In the genomic region with DNA sequence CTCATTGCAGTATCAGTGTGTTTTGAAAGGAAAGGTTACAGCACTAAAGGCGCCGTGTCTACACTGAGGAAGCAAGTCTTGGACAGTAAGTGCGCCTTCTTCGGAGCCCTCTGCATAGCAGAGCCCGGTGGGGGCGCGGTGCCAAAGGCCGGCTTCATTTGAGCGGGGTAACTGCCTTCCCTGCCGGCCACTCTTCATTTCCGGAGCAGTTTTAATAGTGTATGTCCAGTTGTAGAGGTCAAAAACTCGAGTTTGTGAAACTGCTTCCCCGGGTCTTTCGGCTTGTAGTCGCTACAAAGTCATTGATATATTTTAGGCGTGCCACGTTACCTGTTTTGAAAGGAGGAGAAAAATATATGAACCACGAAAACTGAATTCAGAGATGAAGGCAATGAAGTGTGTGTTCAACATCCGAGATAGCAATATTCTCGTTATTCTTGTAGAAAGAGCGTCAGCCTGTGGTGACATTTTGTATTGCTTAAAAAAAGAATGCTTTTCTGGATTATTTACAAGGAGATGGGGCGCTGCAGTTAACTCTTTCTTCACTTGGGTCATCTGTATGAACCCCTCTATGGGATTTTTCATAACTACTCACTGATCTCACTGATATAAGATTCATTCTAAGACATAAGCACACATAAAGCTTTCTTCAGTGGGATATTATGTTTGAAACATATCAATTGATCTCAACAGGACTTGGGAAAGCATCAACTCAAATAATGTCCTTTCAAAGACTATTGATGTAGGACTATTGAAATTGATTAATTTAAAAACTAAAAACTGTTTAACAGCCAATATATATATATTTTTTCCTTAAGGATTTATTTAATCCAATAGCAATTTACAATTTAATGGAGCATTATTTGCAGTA, we compare ENCODE assay signal across 8 cellular contexts. TPM values are rescaled to one million over a fixed set of nuclear protein-coding genes. Genes with fewer than 3 reads are reported as not detected.
DNase-seq lines count a peak whose midpoint lies in the region; ATAC-seq and TF ChIP-seq lines count a peak whose summit lies in the region.

No MANE protein-coding gene starts in this region.

- ATAC-seq in GM21717 (IDR thresholded peaks at IDR 0.05; ENCODE audit: unreplicated experiment) = peak; percentile 10

- H3K9me3 ChIP-seq in DOHH2 (ENCODE audit: control insufficient read depth, insufficient read depth, low read length) (no peaks in the 10 kb centered on the region), cardiac muscle cell (ENCODE audit: low read depth) (no peaks in the 10 kb centered on the region), osteoblast (ENCODE audit: low read depth, low read length) (no peaks in the 10 kb centered on the region)

- peak overlapping the region; percentile 93 for H3K27ac Mint-ChIP-seq in activated naive CD8-positive, alpha-beta T cell

- no peaks in the 10 kb centered on the region for H3K9me2 ChIP-seq in DOHH2 (replicated peaks; ENCODE audit: control insufficient read depth, low read length)

- peaks cover 7% of the 10 kb centered on the region for H3K27me3 Mint-ChIP-seq in activated naive CD8-positive, alpha-beta T cell

- no peaks in the 10 kb centered on the region for H3K36me3 Mint-ChIP-seq in activated naive CD8-positive, alpha-beta T cell

- peak; percentile 83 for TF ChIP-seq CTCF in DOHH2 (IDR thresholded peaks at IDR 0.05; ENCODE audit: low read depth, low read length, poor library complexity, severe bottlenecking)
- TF ChIP-seq CTCF in cardiac muscle cell (IDR thresholded peaks at IDR 0.05; ENCODE audit: low read depth, low read length) = peak; percentile 76
- TF ChIP-seq CTCF in osteoblast (IDR thresholded peaks at IDR 0.05; ENCODE audit: extremely low read depth, low read depth, low read length) = peak; percentile 76

- H3F3A ChIP-seq in DOHH2 (ENCODE audit: control insufficient read depth, insufficient read depth) = peaks cover 24% of the 10 kb centered on the region

- H3K27ac ChIP-seq in DOHH2 (ENCODE audit: low read depth, low read length) = peak overlapping the region; percentile 85
- H3K27ac ChIP-seq in cardiac muscle cell = no peak overlapping the region
- H3K27ac ChIP-seq in osteoblast (ENCODE audit: low read depth, low read length) = peak overlapping the region; percentile 93

- H3K27me3 ChIP-seq in DOHH2 (ENCODE audit: control insufficient read depth, low read length) (peaks cover 7% of the 10 kb centered on the region), cardiac muscle cell (peaks cover 11% of the 10 kb centered on the region), osteoblast (ENCODE audit: insufficient read depth, low read length) (no peaks in the 10 kb centered on the region)

- peak overlapping the region; percentile 86 for H2AFZ ChIP-seq in osteoblast (ENCODE audit: low read length)

- H3K4me3 Mint-ChIP-seq in activated naive CD8-positive, alpha-beta T cell = peak overlapping the region; percentile 85

- no peaks in the 10 kb centered on the region; the same call in 1 of the 2 replicates for H3K36me3 ChIP-seq in DOHH2 (ENCODE audit: control insufficient read depth, low read length)
- no peaks in the 10 kb centered on the region for H3K36me3 ChIP-seq in cardiac muscle cell
- H3K36me3 ChIP-seq in osteoblast (ENCODE audit: insufficient read depth, low read length) = no peaks in the 10 kb centered on the region

- H3K4me3 ChIP-seq in DOHH2 (ENCODE audit: low read length) = peak overlapping the region; percentile 86
- H3K4me3 ChIP-seq in cardiac muscle cell = peak overlapping the region; percentile 53
- peak overlapping the region; percentile 83 for H3K4me3 ChIP-seq in osteoblast (ENCODE audit: insufficient read depth, low read length)

- H3K79me2 ChIP-seq in DOHH2 (ENCODE audit: control insufficient read depth, low read length) = peaks cover 56% of the 10 kb centered on the region
- H3K79me2 ChIP-seq in osteoblast (ENCODE audit: insufficient read depth, low read length) = peaks cover 80% of the 10 kb centered on the region

- H3K4me1 ChIP-seq in DOHH2 (ENCODE audit: control insufficient read depth, low read length) (peaks cover 25% of the 10 kb centered on the region), cardiac muscle cell (ENCODE audit: low read depth) (no peaks in the 10 kb centered on the region), osteoblast (ENCODE audit: insufficient read depth, low read length) (peaks cover 18% of the 10 kb centered on the region)

- H3K4me2 ChIP-seq in DOHH2 (ENCODE audit: low read length) = peak overlapping the region; percentile 99
- peak overlapping the region; percentile 99 for H3K4me2 ChIP-seq in osteoblast (ENCODE audit: insufficient read depth, low read length)

- DNase-seq in KBM-7 (peak; percentile 81), RPMI8226 (peak; percentile 74), cardiac muscle cell (ENCODE audit: low read depth in 1 of 2, low spot score in 1 of 2) (peak; percentile 75 to 80), osteoblast (ENCODE audit: insufficient read length, low spot score, missing footprints) (peak; percentile 68), NCI-H2227 (lab: John Stamatoyannopoulos, UW; ENCODE audit: unreplicated experiment) (no peak)

- no peaks in the 10 kb centered on the region for H3K9me3 Mint-ChIP-seq in activated naive CD8-positive, alpha-beta T cell (ENCODE audit: low read depth)

- H3K4me1 Mint-ChIP-seq in activated naive CD8-positive, alpha-beta T cell (ENCODE audit: low read depth) = peaks cover 35% of the 10 kb centered on the region

- H4K20me1 ChIP-seq in DOHH2 (ENCODE audit: control insufficient read depth, insufficient read depth, low read depth, low read length) (no peaks in the 10 kb centered on the region), osteoblast (ENCODE audit: insufficient read depth, low read length) (no peaks in the 10 kb centered on the region)

- in situ Hi-C loops in KBM-7 (cut with MboI; ENCODE audit: low pct_unique_long_range_greater_than_20kb, low sequenced_read_pairs) = no loop called here

RNA-seq across cellular contexts. Expression of gene ALCAM, which starts 3.0 kb away (rescaled TPM):
- total RNA-seq in cardiac muscle cell = 17.1 and 28.9 TPM in 2 replicates
- polyA plus RNA-seq in cardiac muscle cell = 15.3 and 22.8 TPM in 2 replicates
- total RNA-seq in osteoblast = 178 and 276 TPM in 2 replicates
